In genomic region chr3:148582126-148582525, GRCh38 we compare ENCODE assay signal across 16 cellular contexts.
A peak's percentile ranks its signal among the peaks of the same experiment; 100 is the strongest.
DNase-seq lines count a peak whose midpoint lies in the region; ATAC-seq and TF ChIP-seq lines count a peak whose summit lies in the region.
"Had no signal": no experiment of that assay in that cellular context is flagged by ENCODE, and none has a peak within 500 bp of the region (broad histone marks: within the 10 kb centered on the region; RNA-seq: fewer than 3 reads in every experiment).

No MANE protein-coding gene starts in this region.

- CTCF ChIA-PET in PC-3 (lab: Charles Lee): no interaction called here

- H3K9me3 ChIP-seq in gastroesophageal sphincter: no peaks in the 10 kb centered on the region
- H3K9me3 ChIP-seq in sigmoid colon: no peaks in the 10 kb centered on the region
- no peaks in the 10 kb centered on the region for H3K9me3 ChIP-seq in PC-3 (ENCODE audit: low read length)

- H3F3A ChIP-seq in PC-3 (ENCODE audit: low read length, unreplicated experiment): no peaks in the 10 kb centered on the region

- intact Hi-C loops in sigmoid colon (cut with DNase I) (no loop called here), PC-3 (cut with micrococcal nuclease) (no loop called here)
- intact Hi-C loops in activated T-helper 1 cell treated with anti-CD3 and anti-CD28 coated beads, Interleukin-12 subunit alpha, Interleukin-12 subunit beta, Interleukin-2, Interleukin-4 antibody, amounts not matched to agents 30 ng/mL and 10 ng/mL and 1 ng/mL, durations not matched to agents 14 hours and 24 hours and 36 hours (cut with micrococcal nuclease): no loop called here

- DNase-seq in G401 (ENCODE audit: low spot score) (peak; percentile 68), choroid plexus epithelial cell (ENCODE audit: low read depth) (peak; percentile 46), sigmoid colon (no peak), NCI-H510A (lab: John Stamatoyannopoulos, UW) (no peak), NCI-H1105 (lab: John Stamatoyannopoulos, UW) (no peak), PC-3 (no peak)
- DNase-seq in activated T-helper 1 cell treated with anti-CD3 and anti-CD28 coated beads, Interleukin-12 subunit alpha, Interleukin-12 subunit beta, Interleukin-2, Interleukin-4 antibody, amounts not matched to agents 30 ng/mL and 10 ng/mL and 1 ng/mL, durations not matched to agents 14 hours and 24 hours and 36 hours (ENCODE audit: low spot score): no peak
- DNase-seq: CD4-positive, alpha-beta T cell; DMS79; KG1; NCI-H1048; NCI-H226; NCI-H526 treated with DMSO at 0.1 percent for 48 hours; OCI-M1 had no signal

- no peak overlapping the region for H2AFZ ChIP-seq in PC-3 (ENCODE audit: low read length)
- H2AFZ ChIP-seq: GM23338 had no signal

- TF ChIP-seq CTCF in choroid plexus epithelial cell (conservative IDR thresholded peaks at IDR 0.05; ENCODE audit: low read depth, low read length) (no peak), gastroesophageal sphincter (IDR thresholded peaks at IDR 0.05) (no peak), sigmoid colon (IDR thresholded peaks at IDR 0.05) (no peak), PC-3 (conservative IDR thresholded peaks at IDR 0.05; ENCODE audit: low read depth, low read length) (no peak)

- H3K4me1 ChIP-seq in gastroesophageal sphincter: peaks cover 0 to 26% (median 6%) of the 10 kb centered on the region in 3 donors
- peaks cover 0 to 15% (median 13%) of the 10 kb centered on the region in 4 donors for H3K4me1 ChIP-seq in sigmoid colon
- no peaks in the 10 kb centered on the region for H3K4me1 ChIP-seq in PC-3 (ENCODE audit: insufficient read depth, low read length)

- TF ChIP-seq POLR2A in gastroesophageal sphincter (IDR thresholded peaks at IDR 0.05): no peak
- TF ChIP-seq POLR2A in sigmoid colon (IDR thresholded peaks at IDR 0.05): no peak

- H3K4me3 ChIP-seq in choroid plexus epithelial cell (ENCODE audit: low read depth, low read length): no peak overlapping the region
- H3K4me3 ChIP-seq in gastroesophageal sphincter: no peak overlapping the region
- no peak overlapping the region for H3K4me3 ChIP-seq in sigmoid colon
- no peak overlapping the region for H3K4me3 ChIP-seq in PC-3 (ENCODE audit: low read length)
- H3K4me3 ChIP-seq: GM23338 had no signal

- no peak overlapping the region for H3K4me3 Mint-ChIP-seq in activated T-helper 1 cell treated with anti-CD3 and anti-CD28 coated beads, Interleukin-12 subunit alpha, Interleukin-12 subunit beta, Interleukin-2, Interleukin-4 antibody, amounts not matched to agents 30 ng/mL and 10 ng/mL and 1 ng/mL, durations not matched to agents 14 hours and 24 hours and 36 hours
- H3K4me3 Mint-ChIP-seq: CD4-positive, alpha-beta T cell; GM23338 had no signal

- no peaks in the 10 kb centered on the region for H3K9me2 ChIP-seq in PC-3 (replicated peaks; ENCODE audit: low read length)

- peak; percentile 80 for ATAC-seq in gastroesophageal sphincter
- ATAC-seq in PC-3: no peak
- ATAC-seq: GM23338 had no signal

- TF ChIP-seq EP300 in gastroesophageal sphincter (IDR thresholded peaks at IDR 0.05) (no peak), sigmoid colon (IDR thresholded peaks at IDR 0.05) (no peak)

- H3K36me3 ChIP-seq in gastroesophageal sphincter: no peaks in the 10 kb centered on the region
- H3K36me3 ChIP-seq in sigmoid colon: no peaks in the 10 kb centered on the region
- H3K36me3 ChIP-seq in PC-3 (ENCODE audit: low read depth, low read length): no peaks in the 10 kb centered on the region

- H3K36me3 Mint-ChIP-seq in activated T-helper 1 cell treated with anti-CD3 and anti-CD28 coated beads, Interleukin-12 subunit alpha, Interleukin-12 subunit beta, Interleukin-2, Interleukin-4 antibody, amounts not matched to agents 30 ng/mL and 10 ng/mL and 1 ng/mL, durations not matched to agents 14 hours and 24 hours and 36 hours (ENCODE audit: low read depth): no peaks in the 10 kb centered on the region

- H3K9me3 Mint-ChIP-seq in activated T-helper 1 cell treated with anti-CD3 and anti-CD28 coated beads, Interleukin-12 subunit alpha, Interleukin-12 subunit beta, Interleukin-2, Interleukin-4 antibody, amounts not matched to agents 30 ng/mL and 10 ng/mL and 1 ng/mL, durations not matched to agents 14 hours and 24 hours and 36 hours: no peaks in the 10 kb centered on the region
- H3K9me3 Mint-ChIP-seq: CD4-positive, alpha-beta T cell had no signal

- 8 to 15% methylated on average over 1 of the region's 1 CpG for WGBS in gastroesophageal sphincter (ENCODE audit: low coverage in 1 of 2), 2 donors
- WGBS in sigmoid colon, 2 donors: 85 to 89% methylated on average over 1 of the region's 1 CpG

- no peaks in the 10 kb centered on the region for H3K79me2 ChIP-seq in PC-3 (ENCODE audit: low read length)

- H3K27me3 ChIP-seq in gastroesophageal sphincter: no peaks in the 10 kb centered on the region
- H3K27me3 ChIP-seq in sigmoid colon: no peaks in the 10 kb centered on the region
- H3K27me3 ChIP-seq in PC-3 (ENCODE audit: low read length): no peaks in the 10 kb centered on the region

- H3K27ac ChIP-seq in gastroesophageal sphincter (peak overlapping the region in 3 of 4 donors; percentile 12 to 62 (median 53)), sigmoid colon (peak overlapping the region in 3 of 4 donors; percentile 25 to 50 (median 44)), PC-3 (ENCODE audit: low read length) (no peak overlapping the region)

- no peaks in the 10 kb centered on the region for H3K27me3 Mint-ChIP-seq in activated T-helper 1 cell treated with anti-CD3 and anti-CD28 coated beads, Interleukin-12 subunit alpha, Interleukin-12 subunit beta, Interleukin-2, Interleukin-4 antibody, amounts not matched to agents 30 ng/mL and 10 ng/mL and 1 ng/mL, durations not matched to agents 14 hours and 24 hours and 36 hours (ENCODE audit: insufficient read depth)
- H3K27me3 Mint-ChIP-seq: CD4-positive, alpha-beta T cell had no signal

- in situ Hi-C loops in G401 (cut with HindIII; ENCODE audit: low sequenced_read_pairs): no loop called here

- POLR2A ChIA-PET in PC-3 (lab: Charles Lee; ENCODE audit: unreplicated experiment): no interaction called here

- H3K9ac ChIP-seq in PC-3 (ENCODE audit: low read length): no peak overlapping the region

- no peaks in the 10 kb centered on the region for H4K20me1 ChIP-seq in PC-3 (ENCODE audit: low read length)

- H3K4me2 ChIP-seq in PC-3 (ENCODE audit: low read length): no peak overlapping the region
- H3K4me2 ChIP-seq: GM23338 had no signal

- BruUV-seq in PC-3 (replicated peaks; lab: Mats Ljungman, UMichigan): no TSS peak

- no peak overlapping the region for H3K27ac Mint-ChIP-seq in activated T-helper 1 cell treated with anti-CD3 and anti-CD28 coated beads, Interleukin-12 subunit alpha, Interleukin-12 subunit beta, Interleukin-2, Interleukin-4 antibody, amounts not matched to agents 30 ng/mL and 10 ng/mL and 1 ng/mL, durations not matched to agents 14 hours and 24 hours and 36 hours
- H3K27ac Mint-ChIP-seq: CD4-positive, alpha-beta T cell; GM23338 had no signal

- H3K4me1 Mint-ChIP-seq in activated T-helper 1 cell treated with anti-CD3 and anti-CD28 coated beads, Interleukin-12 subunit alpha, Interleukin-12 subunit beta, Interleukin-2, Interleukin-4 antibody, amounts not matched to agents 30 ng/mL and 10 ng/mL and 1 ng/mL, durations not matched to agents 14 hours and 24 hours and 36 hours (ENCODE audit: low read depth): no peaks in the 10 kb centered on the region
- H3K4me1 Mint-ChIP-seq: GM23338 had no signal

Comparison
In these comparisons a context has a peak if more than half of its experiments do, and no peak if none do; other contexts are left out.
1. DNase-seq: peak in G401 (single experiment) and choroid plexus epithelial cell (single experiment); none in sigmoid colon (single experiment), activated T-helper 1 cell treated with anti-CD3 and anti-CD28 coated beads, Interleukin-12 subunit alpha, Interleukin-12 subunit beta, Interleukin-2, Interleukin-4 antibody, amounts not matched to agents 30 ng/mL and 10 ng/mL and 1 ng/mL, durations not matched to agents 14 hours and 24 hours and 36 hours (single experiment), NCI-H510A (single experiment), NCI-H1105 (single experiment) and PC-3 (single experiment).